ENCODE assay signal across 29 cellular contexts in the genomic region with DNA sequence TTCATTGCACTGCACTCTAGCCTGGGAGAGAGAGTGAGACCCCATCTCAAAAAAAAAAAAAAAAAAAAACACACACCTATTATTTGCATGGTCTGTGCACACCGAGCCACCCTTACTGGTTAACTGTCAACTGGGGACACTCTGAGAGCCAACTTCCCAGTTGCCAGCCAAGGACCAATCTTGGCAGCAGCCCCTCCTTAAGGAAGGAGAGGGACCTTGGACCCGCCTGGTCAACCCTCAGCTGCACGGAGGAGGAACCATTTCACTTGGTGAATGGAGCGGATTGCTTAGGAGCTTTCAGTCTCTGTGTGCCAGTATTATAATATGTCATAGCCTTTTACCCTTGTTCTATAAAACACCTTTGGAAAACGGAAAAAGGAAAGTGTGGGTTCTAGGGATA.
"Had no signal": no experiment of that assay in that cellular context is flagged by ENCODE, and none has a peak within 500 bp of the region (broad histone marks: within the 10 kb centered on the region; RNA-seq: fewer than 3 reads in every experiment).

No MANE protein-coding gene starts in this region.

- H3K27me3 Mint-ChIP-seq: activated CD4-positive, alpha-beta memory T cell treated with anti-CD3 and anti-CD28 coated beads, Interleukin-2, amount 10 ng/mL, durations not matched to agents 7 days and 5 days; activated CD8-positive, alpha-beta memory T cell treated with anti-CD3 and anti-CD28 coated beads, Interleukin-2, amount 10 ng/mL, durations not matched to agents 7 days and 5 days; activated naive CD4-positive, alpha-beta T cell treated with anti-CD3 and anti-CD28 coated beads, Interleukin-2, amount 50 U/mL, for 24 hours; brain had no signal

- H3K27ac Mint-ChIP-seq: activated CD4-positive, alpha-beta memory T cell treated with anti-CD3 and anti-CD28 coated beads, Interleukin-2, amount 10 ng/mL, durations not matched to agents 7 days and 5 days; activated CD8-positive, alpha-beta memory T cell treated with anti-CD3 and anti-CD28 coated beads, Interleukin-2, amount 10 ng/mL, durations not matched to agents 7 days and 5 days; activated naive CD4-positive, alpha-beta T cell treated with anti-CD3 and anti-CD28 coated beads, Interleukin-2, amount 50 U/mL, for 24 hours had no signal

- ATAC-seq: activated CD8-positive, alpha-beta memory T cell treated with anti-CD3 and anti-CD28 coated beads, Interleukin-2, amount 10 ng/mL, durations not matched to agents 7 days and 5 days; PC-3; Right ventricle myocardium inferior; SK-N-SH treated with all-trans-retinoic acid at 6 μM for 48 hours had no signal

- H3K4me2 ChIP-seq: KMS-11 had no signal

- FAIRE-seq: bronchial epithelial cell had no signal

- H3K4me3 Mint-ChIP-seq: activated CD4-positive, alpha-beta memory T cell treated with anti-CD3 and anti-CD28 coated beads, Interleukin-2, amount 10 ng/mL, durations not matched to agents 7 days and 5 days; activated CD8-positive, alpha-beta memory T cell treated with anti-CD3 and anti-CD28 coated beads, Interleukin-2, amount 10 ng/mL, durations not matched to agents 7 days and 5 days; activated naive CD4-positive, alpha-beta T cell treated with anti-CD3 and anti-CD28 coated beads, Interleukin-2, amount 50 U/mL, for 24 hours; brain had no signal

- H3K27ac ChIP-seq: KMS-11, WERI-Rb-1 had no signal

- H3K9me3 Mint-ChIP-seq: activated CD4-positive, alpha-beta memory T cell treated with anti-CD3 and anti-CD28 coated beads, Interleukin-2, amount 10 ng/mL, durations not matched to agents 7 days and 5 days; activated naive CD4-positive, alpha-beta T cell treated with anti-CD3 and anti-CD28 coated beads, Interleukin-2, amount 50 U/mL, for 24 hours; brain had no signal

- DNase-seq: activated CD4-positive, alpha-beta memory T cell treated with anti-CD3 and anti-CD28 coated beads, Interleukin-2, amount 10 ng/mL, durations not matched to agents 7 days and 5 days; activated CD4-positive, alpha-beta T cell treated with anti-CD3 and anti-CD28 coated beads for 1 hour; activated CD4-positive, alpha-beta T cell treated with anti-CD3 and anti-CD28 coated beads for 48 hours; activated CD4-positive, CD25-positive, alpha-beta regulatory T cell; activated CD8-positive, alpha-beta memory T cell treated with anti-CD3 and anti-CD28 coated beads for 24 hours; activated CD8-positive, alpha-beta memory T cell treated with anti-CD3 and anti-CD28 coated beads, Interleukin-2, amount 10 ng/mL, durations not matched to agents 7 days and 5 days; activated CD8-positive, alpha-beta memory T cell treated with anti-CD3 and anti-CD28 coated beads, Interleukin-2, amount 50 U/mL, for 48 hours; activated gamma-delta T cell; activated naive CD4-positive, alpha-beta T cell treated with Interleukin-2 at 50 U/mL for 16 hours; activated T-cell treated with anti-CD3 and anti-CD28 coated beads, Interleukin-2, amount 50 U/mL, for 48 hours; anterior cingulate cortex; caudate nucleus; NCI-H1105; NCI-H1417 treated with DMSO at 0.1 percent for 48 hours; NCI-H187 treated with DMSO at 0.1 percent for 48 hours; NCI-H2081; NCI-H345; NCI-H524 treated with DMSO at 0.1 percent for 48 hours; PC-3; SIG-M5; T-helper 1 cell; T1000; WERI-Rb-1 had no signal

- H3K4me1 Mint-ChIP-seq: activated CD4-positive, alpha-beta memory T cell treated with anti-CD3 and anti-CD28 coated beads, Interleukin-2, amount 10 ng/mL, durations not matched to agents 7 days and 5 days; activated CD8-positive, alpha-beta memory T cell treated with anti-CD3 and anti-CD28 coated beads, Interleukin-2, amount 10 ng/mL, durations not matched to agents 7 days and 5 days; activated naive CD4-positive, alpha-beta T cell treated with anti-CD3 and anti-CD28 coated beads, Interleukin-2, amount 50 U/mL, for 24 hours; brain had no signal
